33 cellular contexts compared by ENCODE assay signal in the genomic region with DNA sequence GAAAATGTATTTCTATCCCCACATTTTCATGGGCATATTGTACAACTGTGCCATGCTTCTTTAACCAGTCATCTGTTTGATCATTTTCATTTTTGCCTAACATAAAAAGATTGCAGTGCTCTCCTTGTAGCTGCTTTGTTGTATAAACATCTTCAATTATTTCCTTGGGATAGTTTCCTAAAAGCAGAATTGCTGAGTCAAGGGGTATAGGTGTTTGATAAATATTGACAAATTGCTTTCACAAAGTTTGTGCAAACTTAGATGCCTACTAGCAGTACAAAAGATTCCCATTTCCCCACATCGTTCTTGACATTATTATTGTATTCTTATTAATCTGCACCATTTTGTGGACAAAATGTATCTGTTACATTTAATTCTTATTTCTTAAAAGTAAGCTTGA.
"Had no signal": no experiment of that assay in that cellular context is flagged by ENCODE, and none has a peak within 500 bp of the region (broad histone marks: within the 10 kb centered on the region; RNA-seq: fewer than 3 reads in every experiment).

No MANE protein-coding gene starts in this region.

- DNase-seq: activated B cell treated with CpG ODN at 0.5 μM for 24 hours; activated CD4-positive, alpha-beta memory T cell treated with anti-CD3 and anti-CD28 coated beads for 36 hours; activated CD4-positive, alpha-beta T cell treated with anti-CD3 and anti-CD28 coated beads for 4 hours; activated CD4-positive, alpha-beta T cell treated with anti-CD3 and anti-CD28 coated beads, Interleukin-2, amount 10 ng/mL, durations not matched to agents 24 days and 14 days; activated CD4-positive, alpha-beta T cell treated with anti-CD3 and anti-CD28 coated beads, Interleukin-2, amount 50 U/mL, for 1 hour; activated CD4-positive, alpha-beta T cell treated with anti-CD3 and anti-CD28 coated beads, Interleukin-2, amount 50 U/mL, for 4 hours; activated CD4-positive, CD25-positive, alpha-beta regulatory T cell treated with anti-CD3 and anti-CD28 coated beads, Interleukin-2, amount 50 U/mL, for 72 hours; activated CD8-positive, alpha-beta memory T cell treated with anti-CD3 and anti-CD28 coated beads, Interleukin-2, amount 50 U/mL, for 4 hours; activated CD8-positive, alpha-beta T cell treated with anti-CD3 and anti-CD28 coated beads for 36 hours; activated effector memory CD4-positive, alpha-beta T cell treated with anti-CD3 and anti-CD28 coated beads, Interleukin-2, amount 50 U/mL, for 16 hours; activated gamma-delta T cell treated with Interleukin-2 at 50 U/mL for 16 hours; activated naive CD4-positive, alpha-beta T cell; activated naive CD4-positive, alpha-beta T cell treated with anti-CD3 and anti-CD28 coated beads for 36 hours; activated naive CD4-positive, alpha-beta T cell treated with anti-CD3 and anti-CD28 coated beads, Interleukin-2, amount 50 U/mL, for 16 hours; activated naive CD8-positive, alpha-beta T cell treated with anti-CD3 and anti-CD28 coated beads for 36 hours; activated T-cell treated with anti-CD3 and anti-CD28 coated beads for 4 hours; activated T-cell treated with anti-CD3 and anti-CD28 coated beads, Interleukin-2, amount 50 U/mL, for 1 hour; activated T-cell treated with anti-CD3 and anti-CD28 coated beads, Interleukin-2, amount 50 U/mL, for 4 hours; activated T-cell treated with anti-CD3 and anti-CD28 coated beads, Interleukin-2, amount 50 U/mL, for 72 hours; adrenal gland; amniotic stem cell; aorta; body of pancreas; brain microvascular endothelial cell; central memory CD4-positive, alpha-beta T cell; T-helper 2 cell; T-helper 9 cell had no signal

- H3K36me3 ChIP-seq: adrenal gland, brain microvascular endothelial cell, breast epithelium had no signal

- ATAC-seq: activated CD8-positive, alpha-beta T cell treated with anti-CD3 and anti-CD28 coated beads for 36 hours; activated naive CD4-positive, alpha-beta T cell treated with anti-CD3 and anti-CD28 coated beads, Interleukin-2, amount 50 U/mL, for 72 hours; activated T-cell treated with anti-CD3 and anti-CD28 coated beads, Interleukin-2, amount 50 U/mL, for 4 hours; activated T-cell treated with anti-CD3 and anti-CD28 coated beads, Interleukin-2, amount 50 U/mL, for 72 hours; activated T-helper 17 cell treated with anti-CD3 and anti-CD28 coated beads, Interleukin-2, amount 50 U/mL, for 72 hours; body of pancreas had no signal

- H3K4me1 ChIP-seq: adrenal gland, breast epithelium had no signal

- H3K9me3 ChIP-seq: adrenal gland, body of pancreas, breast epithelium had no signal

- H3K4me3 ChIP-seq: adrenal gland, body of pancreas, breast epithelium had no signal

- FAIRE-seq: astrocyte, colon, TTC549 had no signal

- H3K27me3 ChIP-seq: adrenal gland, body of pancreas, brain microvascular endothelial cell, breast epithelium had no signal

- H3K27ac ChIP-seq: adrenal gland, body of pancreas, brain microvascular endothelial cell, breast epithelium had no signal
